ENCODE assay signal across 16 cellular contexts in the genomic region with DNA sequence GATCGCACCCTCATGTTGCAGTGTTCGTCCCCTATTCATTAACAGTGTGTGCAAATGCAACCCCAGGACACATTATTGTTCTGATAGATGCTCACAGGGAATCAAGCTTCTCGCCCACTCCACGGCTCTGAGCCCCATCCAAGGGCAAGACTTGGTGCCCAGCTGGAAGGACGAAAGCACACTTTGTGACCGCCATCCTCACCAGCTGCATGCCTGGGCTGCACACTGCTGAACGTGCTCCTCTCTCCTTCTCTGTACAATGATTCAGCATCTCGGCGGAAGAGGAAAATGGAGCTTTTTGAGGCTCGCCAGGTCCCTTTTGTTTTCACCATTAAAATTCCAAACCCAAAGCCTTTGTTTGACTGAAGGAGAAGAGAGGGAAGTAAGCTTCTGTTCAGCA.
"Had no signal": no experiment of that assay in that cellular context is flagged by ENCODE, and none has a peak within 500 bp of the region (broad histone marks: within the 10 kb centered on the region; RNA-seq: fewer than 3 reads in every experiment).

No MANE protein-coding gene starts in this region.

- H3K4me3 ChIP-seq: cardiac muscle cell, lung had no signal

- H3K27me3 Mint-ChIP-seq: activated CD4-positive, alpha-beta memory T cell treated with anti-CD3 and anti-CD28 coated beads, Interleukin-2, amount 10 ng/mL, durations not matched to agents 7 days and 5 days; activated naive CD8-positive, alpha-beta T cell treated with anti-CD3 and anti-CD28 coated beads, Interleukin-2, amount 10 ng/mL, durations not matched to agents 7 days and 5 days; natural killer cell treated with Interleukin-12 subunit alpha and Interleukin-12 subunit beta and Interleukin-15 and Interleukin-18, amount 100 ng/mL, for 72 hours; stimulated activated naive CD8-positive, alpha-beta T cell treated with anti-CD3 and anti-CD28 coated beads, Interleukin-15, Interleukin-2, amounts not matched to agents 100 ng/mL and 50 ng/mL, for 24 hours had no signal

- DNase-seq: activated CD4-positive, alpha-beta memory T cell treated with anti-CD3 and anti-CD28 coated beads, Interleukin-2, amount 10 ng/mL, durations not matched to agents 7 days and 5 days; activated CD4-positive, alpha-beta T cell treated with anti-CD3 and anti-CD28 coated beads for 4 hours; activated naive CD8-positive, alpha-beta T cell treated with anti-CD3 and anti-CD28 coated beads, Interleukin-2, amount 10 ng/mL, durations not matched to agents 7 days and 5 days; amygdala; foreskin melanocyte; occipital lobe; posterior cingulate gyrus; retina; SW 1271; T-helper 2 cell; trophoblast cell had no signal

- H3K4me1 Mint-ChIP-seq: mesothelial cell of epicardium had no signal

- H3K36me3 Mint-ChIP-seq: mesothelial cell of epicardium had no signal

- H3K9me3 Mint-ChIP-seq: activated CD4-positive, alpha-beta memory T cell treated with anti-CD3 and anti-CD28 coated beads, Interleukin-2, amount 10 ng/mL, durations not matched to agents 7 days and 5 days; activated naive CD8-positive, alpha-beta T cell treated with anti-CD3 and anti-CD28 coated beads, Interleukin-2, amount 10 ng/mL, durations not matched to agents 7 days and 5 days; mesothelial cell of epicardium; natural killer cell treated with Interleukin-12 subunit alpha and Interleukin-12 subunit beta and Interleukin-15 and Interleukin-18, amount 100 ng/mL, for 72 hours; stimulated activated naive CD8-positive, alpha-beta T cell treated with anti-CD3 and anti-CD28 coated beads, Interleukin-15, Interleukin-2, amounts not matched to agents 100 ng/mL and 50 ng/mL, for 24 hours had no signal

- ATAC-seq: natural killer cell treated with Interleukin-12 subunit alpha and Interleukin-12 subunit beta and Interleukin-15 and Interleukin-18, amount 100 ng/mL, for 72 hours had no signal

- H3K27ac Mint-ChIP-seq: activated CD4-positive, alpha-beta memory T cell treated with anti-CD3 and anti-CD28 coated beads, Interleukin-2, amount 10 ng/mL, durations not matched to agents 7 days and 5 days; activated naive CD8-positive, alpha-beta T cell treated with anti-CD3 and anti-CD28 coated beads, Interleukin-2, amount 10 ng/mL, durations not matched to agents 7 days and 5 days; mesothelial cell of epicardium; natural killer cell treated with Interleukin-12 subunit alpha and Interleukin-12 subunit beta and Interleukin-15 and Interleukin-18, amount 100 ng/mL, for 72 hours; stimulated activated naive CD8-positive, alpha-beta T cell treated with anti-CD3 and anti-CD28 coated beads, Interleukin-15, Interleukin-2, amounts not matched to agents 100 ng/mL and 50 ng/mL, for 24 hours had no signal

- H3K27ac ChIP-seq: cardiac muscle cell had no signal

- H3K36me3 ChIP-seq: cardiac muscle cell had no signal

- H3K27me3 ChIP-seq: cardiac muscle cell had no signal

- H3K4me3 Mint-ChIP-seq: activated CD4-positive, alpha-beta memory T cell treated with anti-CD3 and anti-CD28 coated beads, Interleukin-2, amount 10 ng/mL, durations not matched to agents 7 days and 5 days; activated naive CD8-positive, alpha-beta T cell treated with anti-CD3 and anti-CD28 coated beads, Interleukin-2, amount 10 ng/mL, durations not matched to agents 7 days and 5 days; mesothelial cell of epicardium; natural killer cell treated with Interleukin-12 subunit alpha and Interleukin-12 subunit beta and Interleukin-15 and Interleukin-18, amount 100 ng/mL, for 72 hours; stimulated activated naive CD8-positive, alpha-beta T cell treated with anti-CD3 and anti-CD28 coated beads, Interleukin-15, Interleukin-2, amounts not matched to agents 100 ng/mL and 50 ng/mL, for 24 hours had no signal
